8 cellular contexts compared by ENCODE assay signal in the genomic region with DNA sequence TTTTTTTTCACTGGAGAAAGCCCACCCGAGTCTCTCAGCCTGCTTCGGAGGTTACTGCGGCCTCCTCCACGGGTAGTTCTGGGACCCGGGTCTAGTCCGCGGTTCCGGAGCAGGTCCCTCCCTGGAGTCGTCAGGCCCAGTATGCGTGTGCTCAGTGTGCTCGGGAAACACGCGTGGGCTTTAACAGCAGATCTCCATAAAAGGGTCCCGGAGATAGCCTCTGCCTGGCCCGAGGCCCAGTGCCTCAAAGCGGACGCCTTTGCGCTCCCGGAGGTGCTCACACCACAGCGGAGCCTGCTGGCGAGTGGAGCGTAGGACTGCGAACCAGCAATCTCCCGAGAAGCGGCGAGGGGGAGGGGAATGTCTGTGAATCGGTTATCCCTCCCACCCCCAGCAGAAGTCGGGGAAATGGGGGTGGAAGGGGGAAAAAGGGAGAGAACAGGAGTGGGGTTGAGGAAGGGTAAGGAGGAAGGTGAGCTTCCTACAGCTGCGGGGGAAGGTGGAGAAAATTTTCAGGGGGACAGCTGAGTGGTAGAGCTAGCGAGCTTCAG. TPM values are rescaled to one million over a fixed set of nuclear protein-coding genes. Genes with fewer than 3 reads are reported as not detected.
DNase-seq lines count a peak whose midpoint lies in the region; ATAC-seq, FAIRE-seq and TF ChIP-seq lines count a peak whose summit lies in the region.

No MANE protein-coding gene starts in this region.

- H3K4me3 ChIP-seq in HL-60 (replicated peaks; ENCODE audit: insufficient read depth, low read length) (peak overlapping the region; percentile 41), iPS-15b (ENCODE audit: low read depth, low read length) (peak overlapping the region; percentile 48), small intestine (ENCODE audit: low read depth in 1 of 2, low read length in 2 of 2) (peak overlapping the region in 1 of 2 donors; percentile 51)

- peaks cover 18% of the 10 kb centered on the region for H3K4me1 Mint-ChIP-seq in activated naive CD8-positive, alpha-beta T cell treated with anti-CD3 and anti-CD28 coated beads for 36 hours

- H3K36me3 Mint-ChIP-seq in activated naive CD8-positive, alpha-beta T cell treated with anti-CD3 and anti-CD28 coated beads for 36 hours = peaks cover 20% of the 10 kb centered on the region

- H3K4me1 ChIP-seq in iPS-15b (ENCODE audit: control insufficient read depth, insufficient read depth, low read length) = peaks cover 3% of the 10 kb centered on the region
- H3K4me1 ChIP-seq in small intestine (ENCODE audit: control insufficient read depth in 2 of 2, insufficient read depth in 1 of 2, low read depth in 1 of 2, low read length in 1 of 2) = no peaks in the 10 kb centered on the region

- peak; percentile 88 for ATAC-seq in GM21367 (IDR thresholded peaks at IDR 0.05; ENCODE audit: unreplicated experiment)

- peak overlapping the region; percentile 42 for H3K4me3 Mint-ChIP-seq in activated naive CD8-positive, alpha-beta T cell treated with anti-CD3 and anti-CD28 coated beads for 36 hours

- DNase-seq in EH (ENCODE audit: low read depth) = peak; percentile 70
- DNase-seq in HL-60 (ENCODE audit: low read depth in 1 of 2, low spot score in 1 of 2) = peak in 1 of 2 experiments; percentile 73
- peak; percentile 38 for DNase-seq in activated naive CD8-positive, alpha-beta T cell treated with anti-CD3 and anti-CD28 coated beads for 36 hours
- DNase-seq in small intestine = peak; percentile 63
- no peak for DNase-seq in GOT3 (lab: John Stamatoyannopoulos, UW)
- no peak for DNase-seq in KBM-7

- peak; percentile 30 for TF ChIP-seq CTCF in HL-60 (IDR thresholded peaks at IDR 0.05; ENCODE audit: insufficient read depth, low read length)

- H3K9me3 Mint-ChIP-seq in activated naive CD8-positive, alpha-beta T cell treated with anti-CD3 and anti-CD28 coated beads for 36 hours = peaks cover 39% of the 10 kb centered on the region

- no peaks in the 10 kb centered on the region for H3K27me3 ChIP-seq in HL-60 (ENCODE audit: insufficient read depth, poor library complexity, severe bottlenecking)
- peaks cover 97% of the 10 kb centered on the region for H3K27me3 ChIP-seq in iPS-15b (ENCODE audit: control insufficient read depth, insufficient read depth, low read length)
- peaks cover 5 to 51% of the 10 kb centered on the region in 2 donors for H3K27me3 ChIP-seq in small intestine (ENCODE audit: control insufficient read depth in 2 of 2, insufficient read depth in 2 of 2, low read length in 2 of 2)

- H3K9me3 ChIP-seq in iPS-15b (ENCODE audit: control insufficient read depth, insufficient read depth, low read length) = no peaks in the 10 kb centered on the region
- H3K9me3 ChIP-seq in small intestine (ENCODE audit: control insufficient read depth, low read depth) = no peaks in the 10 kb centered on the region

- H3K36me3 ChIP-seq in iPS-15b (ENCODE audit: control insufficient read depth, insufficient read depth, low read length) (no peaks in the 10 kb centered on the region), small intestine (ENCODE audit: control insufficient read depth in 2 of 2, insufficient read depth in 2 of 2, low read length in 2 of 2) (no peaks in the 10 kb centered on the region)

- no peak overlapping the region for H3K9ac ChIP-seq in iPS-15b (ENCODE audit: low read depth, low read length)

- peaks cover 97% of the 10 kb centered on the region for H3K27me3 Mint-ChIP-seq in activated naive CD8-positive, alpha-beta T cell treated with anti-CD3 and anti-CD28 coated beads for 36 hours

- no peak for FAIRE-seq in small intestine (lab: Jason Lieb, UNC)

- H3K27ac ChIP-seq in HL-60 (replicated peaks) (peak overlapping the region; percentile 85), small intestine (ENCODE audit: low read depth in 1 of 2, low read length in 1 of 2) (no peak overlapping the region)

- in situ Hi-C loops in KBM-7 (cut with MboI; ENCODE audit: low pct_unique_long_range_greater_than_20kb, low sequenced_read_pairs) = no loop called here

- no peak overlapping the region for H3K27ac Mint-ChIP-seq in activated naive CD8-positive, alpha-beta T cell treated with anti-CD3 and anti-CD28 coated beads for 36 hours

- 2 to 6% (median 2%) methylated on average over 30 of the region's 30 CpGs for WGBS in small intestine, 3 donors

RNA-seq across cellular contexts. Expression of gene CDKN2A, which starts 28.7 kb away (rescaled TPM):
- 1 to 10 TPM in 1 of 2 experiments, under 1 TPM in 1; 0.97 to 1.5 TPM for total RNA-seq in activated naive CD8-positive, alpha-beta T cell treated with anti-CD3 and anti-CD28 coated beads for 36 hours
- polyA plus RNA-seq in small intestine = 1 to 10 TPM in 1 of 3 donors, under 1 TPM in 1, not detected in 1; 0.30 to 2.7 TPM

RNA-seq across cellular contexts. Expression of gene CDKN2B-AS1, which starts 29.1 kb away (rescaled TPM):
- under 1 TPM in 1 of 2 experiments, not detected in 1; 0.10 TPM for total RNA-seq in activated naive CD8-positive, alpha-beta T cell treated with anti-CD3 and anti-CD28 coated beads for 36 hours
- polyA plus RNA-seq in small intestine = 1 to 10 TPM; 1.3 to 8.7 (median 8.4) TPM

RNA-seq across cellular contexts. Expression of gene CDKN2B, which starts 43.6 kb away (rescaled TPM):
- total RNA-seq in activated naive CD8-positive, alpha-beta T cell treated with anti-CD3 and anti-CD28 coated beads for 36 hours = not detected
- 10 to 100 TPM; 12.8 to 81.4 (median 72.7) TPM for polyA plus RNA-seq in small intestine

Comparison
In these comparisons a context has a peak if more than half of its experiments do, and no peak if none do; other contexts are left out.
1. DNase-seq: peak in EH (single experiment), activated naive CD8-positive, alpha-beta T cell treated with anti-CD3 and anti-CD28 coated beads for 36 hours (single experiment) and small intestine (single experiment); none in GOT3 (single experiment) and KBM-7 (single experiment).